In genomic region chr12:101924647-101925046, GRCh38 we compare ENCODE assay signal across 10 cellular contexts. TPM values are rescaled to one million over a fixed set of nuclear protein-coding genes. Genes with fewer than 3 reads are reported as not detected.
DNase-seq lines count a peak whose midpoint lies in the region; ATAC-seq and TF ChIP-seq lines count a peak whose summit lies in the region.
"Had no signal": no experiment of that assay in that cellular context is flagged by ENCODE, and none has a peak within 500 bp of the region (broad histone marks: within the 10 kb centered on the region; RNA-seq: fewer than 3 reads in every experiment).

No MANE protein-coding gene starts in this region.

- in situ Hi-C loops in transverse colon (cut with MboI; ENCODE audit: low pct_ligation_motif_present in 1 of 4, low pct_unique_long_range_greater_than_20kb in 1 of 4, low sequenced_read_pairs in 3 of 4) = loop anchor here in 1 of 4 donors (25.0 kb wide), 1 partner anchor 563 kb away; the partner anchor contains the start of gene IGF1

- TF ChIP-seq POLR2A in heart left ventricle (IDR thresholded peaks at IDR 0.05) (no peak), transverse colon (IDR thresholded peaks at IDR 0.05) (no peak)

- intact Hi-C loops in heart left ventricle (cut with DNase I) = no loop called here
- intact Hi-C loops in cardiac septum (cut with DNase I) = no loop called here
- intact Hi-C loops in transverse colon (cut with DNase I; ENCODE audit: low total_unique reads) = no loop called here

- H3K36me3 ChIP-seq in heart left ventricle (peaks cover 0 to 33% (median 0%) of the 10 kb centered on the region in 9 donors), transverse colon (no peaks in the 10 kb centered on the region)

- no peak for TF ChIP-seq CTCF in heart left ventricle (IDR thresholded peaks at IDR 0.05)
- no peak for TF ChIP-seq CTCF in RWPE1 (conservative IDR thresholded peaks at IDR 0.05; ENCODE audit: low read depth)
- TF ChIP-seq CTCF in transverse colon (IDR thresholded peaks at IDR 0.05) = no peak

- H3K27me3 ChIP-seq in heart left ventricle (no peaks in the 10 kb centered on the region), transverse colon (no peaks in the 10 kb centered on the region)

- H3K27ac ChIP-seq in heart left ventricle (peak overlapping the region in 11 of 12 donors; percentile 13 to 82 (median 52)), RWPE1 (no peak overlapping the region), transverse colon (peak overlapping the region; percentile 0 to 61 (median 44))

- ATAC-seq in heart left ventricle (peak in 1 of 4 donors; percentile 26), HG02840 (IDR thresholded peaks at IDR 0.05; ENCODE audit: low FRiP score, unreplicated experiment) (no peak), GM19035 (IDR thresholded peaks at IDR 0.05; ENCODE audit: unreplicated experiment) (no peak)

- CTCF ChIA-PET in RWPE1 (lab: Yijun Ruan, JAX) = no interaction called here

- 88 to 91% (median 89%) methylated on average over 4 of the region's 4 CpGs for WGBS in heart left ventricle, 4 donors
- 67 to 96% methylated on average over 3 to 4 of the region's 4 CpGs for WGBS in transverse colon (ENCODE audit: low coverage in 1 of 2), 2 donors

- no peak for TF ChIP-seq EP300 in transverse colon (IDR thresholded peaks at IDR 0.05; ENCODE audit: low read depth)

- no peaks in the 10 kb centered on the region for H3K9me3 ChIP-seq in heart left ventricle
- H3K9me3 ChIP-seq in transverse colon = no peaks in the 10 kb centered on the region

- no peak for DNase-seq in heart left ventricle
- DNase-seq in cardiac septum (ENCODE audit: low spot score) = no peak
- DNase-seq in RWPE1 (ENCODE audit: low spot score) = peak; percentile 39
- DNase-seq in germinal center (ENCODE audit: low spot score) = peak; percentile 18
- DNase-seq in transverse colon = no peak
- no peak for DNase-seq in KG1 (lab: John Stamatoyannopoulos, UW)
- DNase-seq: activated T-cell treated with anti-CD3 and anti-CD28 coated beads, Interleukin-2, amount 50 U/mL, for 48 hours; NK-92 treated with Interleukin-12 subunit alpha and Interleukin-12 subunit beta, amount 100 ng/mL, for 24 hours had no signal

- no peak overlapping the region for H3K4me3 ChIP-seq in heart left ventricle
- H3K4me3 ChIP-seq in transverse colon = no peak overlapping the region

- H3K4me1 ChIP-seq in heart left ventricle = peaks cover 0 to 33% (median 0%) of the 10 kb centered on the region in 12 donors
- no peaks in the 10 kb centered on the region for H3K4me1 ChIP-seq in transverse colon

- POLR2A ChIA-PET in RWPE1 (lab: Yijun Ruan, JAX; ENCODE audit: low non-redundant PET) = no interaction called here

RNA-seq across cellular contexts. Expression of gene DRAM1, which starts 47.3 kb away (rescaled TPM):
- total RNA-seq in heart left ventricle = 10 to 100 TPM in 2 of 9 donors, 1 to 10 TPM in 7; 3.7 to 40.7 (median 4.3) TPM
- polyA plus RNA-seq in heart left ventricle = 1 to 10 TPM; 2.9 to 3.9 TPM
- total RNA-seq in cardiac septum = 5.4 TPM
- 10 to 100 TPM in 2 of 4 donors, 1 to 10 TPM in 2; 3.7 to 20.1 (median 8.7) TPM for total RNA-seq in transverse colon

Comparison
In these comparisons a context has a peak if more than half of its experiments do, and no peak if none do; other contexts are left out.
1. DNase-seq: peak in RWPE1 (single experiment) and germinal center (single experiment); none in heart left ventricle (0 of 5), cardiac septum (single experiment), transverse colon (single experiment) and KG1 (single experiment).